ENCODE assay signal across 16 cellular contexts in genomic region chr22:38220653-38221386, GRCh38. TPM values are rescaled to one million over a fixed set of nuclear protein-coding genes. Genes with fewer than 3 reads are reported as not detected.
DNase-seq lines count a peak whose midpoint lies in the region; ATAC-seq and TF ChIP-seq lines count a peak whose summit lies in the region.
"Had no signal": no experiment of that assay in that cellular context is flagged by ENCODE, and none has a peak within 500 bp of the region (broad histone marks: within the 10 kb centered on the region; RNA-seq: fewer than 3 reads in every experiment).

No MANE protein-coding gene starts in this region.

- WGBS in suprapubic skin: 89% methylated on average over 3 of the region's 22 CpGs

- peaks cover 48% of the 10 kb centered on the region for H3K36me3 ChIP-seq in NT2/D1 (ENCODE audit: insufficient read depth, insufficient read length, low read length)
- peaks cover 19 to 52% of the 10 kb centered on the region in 2 donors for H3K36me3 ChIP-seq in muscle layer of duodenum (ENCODE audit: control insufficient read depth in 1 of 2, insufficient read depth in 2 of 2, low read length in 2 of 2)
- H3K36me3 ChIP-seq in suprapubic skin: peaks cover 35% of the 10 kb centered on the region

- peak overlapping the region; percentile 21 for H3K9ac ChIP-seq in NT2/D1 (ENCODE audit: insufficient read length, low read depth)

- H3K4me3 ChIP-seq in NT2/D1 (ENCODE audit: insufficient read length, low read depth) (no peak overlapping the region), muscle layer of duodenum (ENCODE audit: low read depth in 1 of 2, low read length in 2 of 2) (no peak overlapping the region), suprapubic skin (no peak overlapping the region)

- no peak for ATAC-seq in HG03521 (IDR thresholded peaks at IDR 0.05; ENCODE audit: unreplicated experiment)

- DNase-seq in NT2/D1 (ENCODE audit: low read depth, low spot score): no peak
- no peak for DNase-seq in suprapubic skin (ENCODE audit: low spot score in 2 of 2)
- DNase-seq in NCI-H774 (lab: John Stamatoyannopoulos, UW): no peak
- no peak for DNase-seq in stimulated activated CD4-positive, alpha-beta T cell treated with anti-CD3 and anti-CD28 coated beads, Interleukin-4, amount 100 ng/mL, for 4 hours
- no peak for DNase-seq in activated effector memory CD4-positive, alpha-beta T cell treated with anti-CD3 and anti-CD28 coated beads, Interleukin-2, amount 50 U/mL, for 16 hours
- DNase-seq: CD8-positive, alpha-beta memory T cell; GF-D8; kidney glomerular epithelial cell; NCI-H1417; NCI-H510A treated with DMSO at 0.1 percent for 48 hours; stimulated activated CD4-positive, alpha-beta T cell treated with anti-CD3 and anti-CD28 coated beads, Interleukin-1b, Interleukin-23, amount 100 ng/mL, for 48 hours; stimulated activated naive CD4-positive, alpha-beta T cell had no signal

- TF ChIP-seq CTCF in suprapubic skin (IDR thresholded peaks at IDR 0.05): no peak

- no peak for TF ChIP-seq POLR2A in suprapubic skin (IDR thresholded peaks at IDR 0.05)

- peaks cover 17% of the 10 kb centered on the region for H3K4me1 ChIP-seq in NT2/D1 (ENCODE audit: insufficient read depth, insufficient read length)
- H3K4me1 ChIP-seq in muscle layer of duodenum (ENCODE audit: control insufficient read depth in 1 of 2, insufficient read depth in 2 of 2, low read length in 2 of 2): peaks cover 6 to 22% of the 10 kb centered on the region in 2 donors
- H3K4me1 ChIP-seq in suprapubic skin: peaks cover 58% of the 10 kb centered on the region

- H3K27me3 ChIP-seq in NT2/D1 (ENCODE audit: insufficient read depth, insufficient read length): no peaks in the 10 kb centered on the region
- H3K27me3 ChIP-seq in muscle layer of duodenum (ENCODE audit: low read depth, low read length): no peaks in the 10 kb centered on the region
- H3K27me3 ChIP-seq in suprapubic skin: no peaks in the 10 kb centered on the region
- H3K27me3 ChIP-seq: neutrophil had no signal

- H3K27ac ChIP-seq in cingulate gyrus (ENCODE audit: low read depth, low read length) (peak overlapping the region; percentile 54), muscle layer of duodenum (ENCODE audit: low read length) (peak overlapping the region; percentile 77), suprapubic skin (peak overlapping the region; percentile 77)

- TF ChIP-seq EP300 in suprapubic skin (IDR thresholded peaks at IDR 0.05): no peak

- H3K9me3 ChIP-seq in NT2/D1 (ENCODE audit: insufficient read depth, low read length): no peaks in the 10 kb centered on the region
- H3K9me3 ChIP-seq in muscle layer of duodenum (ENCODE audit: control insufficient read depth in 1 of 2, low read length in 2 of 2): no peaks in the 10 kb centered on the region
- no peaks in the 10 kb centered on the region for H3K9me3 ChIP-seq in suprapubic skin
- H3K9me3 ChIP-seq: neutrophil had no signal

RNA-seq across cellular contexts. Expression of gene MAFF, which starts 19.0 kb away (rescaled TPM):
- total RNA-seq in suprapubic skin: 10 to 100 TPM; 27.3 to 70.1 (median 52.8) TPM

RNA-seq across cellular contexts. Expression of gene PLA2G6, which starts 39.2 kb away (rescaled TPM):
- total RNA-seq in suprapubic skin: 100 to 1,000 TPM in 1 of 4 donors, 10 to 100 TPM in 3; 49.7 to 178 (median 92.9) TPM

RNA-seq across cellular contexts. Expression of gene TMEM184B, which starts 52.0 kb away (rescaled TPM):
- 10 to 100 TPM; 41.5 to 54.9 (median 46.0) TPM for total RNA-seq in suprapubic skin
